In the genomic region with DNA sequence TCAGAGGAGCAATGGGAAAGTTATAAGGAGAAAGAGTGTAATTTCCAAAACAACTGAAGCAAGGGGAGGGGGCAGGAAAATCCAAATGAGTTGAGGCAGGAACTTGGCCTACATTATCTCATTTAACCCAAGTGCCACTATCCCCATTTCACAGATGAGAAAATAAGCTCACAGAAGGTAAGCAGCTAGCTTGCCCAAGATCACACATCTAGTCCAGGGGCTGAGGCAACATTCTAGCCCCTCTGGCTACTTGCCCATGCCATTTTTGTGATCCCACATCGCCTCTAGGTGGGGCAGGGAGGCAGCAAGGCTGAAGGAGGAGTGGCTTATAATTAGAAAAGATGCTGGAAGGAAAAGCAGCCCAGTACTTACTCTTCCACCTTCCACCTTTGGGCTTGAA, we compare ENCODE assay signal across 10 cellular contexts. TPM values are rescaled to one million over a fixed set of nuclear protein-coding genes. Genes with fewer than 3 reads are reported as not detected.
DNase-seq lines count a peak whose midpoint lies in the region; ATAC-seq, FAIRE-seq and TF ChIP-seq lines count a peak whose summit lies in the region.
"Had no signal": no experiment of that assay in that cellular context is flagged by ENCODE, and none has a peak within 500 bp of the region (broad histone marks: within the 10 kb centered on the region; RNA-seq: fewer than 3 reads in every experiment).

No MANE protein-coding gene starts in this region.

- H2AFZ ChIP-seq in MM.1S (ENCODE audit: low read length): no peak overlapping the region

- no peaks in the 10 kb centered on the region for H4K20me1 ChIP-seq in MM.1S (ENCODE audit: insufficient read depth, low read length)

- in situ Hi-C loops in astrocyte of the spinal cord (cut with HindIII; ENCODE audit: low sequenced_read_pairs): loop anchor here (10.0 kb wide), 1 partner anchor 89 kb away; a partner anchor contains a TSS

- no peak overlapping the region for H3K4me2 ChIP-seq in MM.1S (ENCODE audit: low read depth, low read length)

- DNase-seq in stimulated activated CD4-positive, alpha-beta T cell treated with anti-CD3 and anti-CD28 coated beads, Interleukin-15, amount 100 ng/mL, for 24 hours: peak; percentile 24
- no peak for DNase-seq in stimulated activated CD4-positive, alpha-beta T cell treated with anti-CD3 and anti-CD28 coated beads, Interleukin-2, amount 100 ng/mL, for 48 hours
- DNase-seq in MM.1S (no peak), astrocyte of the spinal cord (ENCODE audit: low read depth, low spot score) (no peak), urothelium cell line (ENCODE audit: low spot score) (peak; percentile 14), Right ventricle myocardium inferior (ENCODE audit: missing footprints) (no peak)
- no peak for DNase-seq in stimulated activated naive CD4-positive, alpha-beta T cell (lab: John Stamatoyannopoulos, UW)

- no peaks in the 10 kb centered on the region for H3K9me3 ChIP-seq in MM.1S (replicated peaks; ENCODE audit: insufficient read depth, low read length)
- H3K9me3 ChIP-seq: vagina had no signal

- H3K79me2 ChIP-seq in MM.1S (ENCODE audit: low read length): peaks cover 18% of the 10 kb centered on the region

- no peaks in the 10 kb centered on the region for H3K4me1 ChIP-seq in MM.1S (ENCODE audit: low read length)

- TF ChIP-seq CTCF in MM.1S (IDR thresholded peaks at IDR 0.05; ENCODE audit: low read length) (peak; percentile 21), astrocyte of the spinal cord (IDR thresholded peaks at IDR 0.05; ENCODE audit: low read depth, low read length) (peak; percentile 20)

- H3K4me3 ChIP-seq in MM.1S (ENCODE audit: low read length) (no peak overlapping the region), astrocyte of the spinal cord (ENCODE audit: low read depth, low read length) (no peak overlapping the region)
- H3K4me3 ChIP-seq: vagina had no signal

- ATAC-seq in HG02840 (IDR thresholded peaks at IDR 0.05; ENCODE audit: low FRiP score, unreplicated experiment) (no peak), Right ventricle myocardium inferior (no peak)

- no peak overlapping the region for H3K9ac ChIP-seq in MM.1S (ENCODE audit: low read length)

- peaks cover 7% of the 10 kb centered on the region for H3F3A ChIP-seq in MM.1S (ENCODE audit: insufficient read depth, low read length)

- no peaks in the 10 kb centered on the region for H3K27me3 ChIP-seq in MM.1S (replicated peaks; ENCODE audit: insufficient read depth, low read length)
- H3K27me3 ChIP-seq: vagina had no signal

- no peaks in the 10 kb centered on the region for H3K9me2 ChIP-seq in MM.1S (replicated peaks; ENCODE audit: insufficient read depth, low read length)

- H3K27ac ChIP-seq in MM.1S (ENCODE audit: low read length): no peak overlapping the region
- H3K27ac ChIP-seq: HL-60, vagina had no signal

- no peaks in the 10 kb centered on the region for H3K36me3 ChIP-seq in MM.1S (replicated peaks; ENCODE audit: insufficient read depth, low read length)
- H3K36me3 ChIP-seq: vagina had no signal

- intact Hi-C loops in Right ventricle myocardium inferior (cut with DNase I): loop anchor here (5.0 kb wide), 1 partner anchor 91 kb away; a partner anchor contains a TSS

- FAIRE-seq in urothelium cell line (lab: Jason Lieb, UNC): no peak

RNA-seq across cellular contexts. Expression of a gene that starts 2.6 kb away (rescaled TPM):
- 21.1 TPM for total RNA-seq in Right ventricle myocardium inferior

RNA-seq across cellular contexts. Expression of a gene that starts 39.5 kb away (rescaled TPM):
- 1.6 TPM for total RNA-seq in Right ventricle myocardium inferior

Comparison
In these comparisons a context has a peak if more than half of its experiments do, and no peak if none do; other contexts are left out.
1. DNase-seq: peak in stimulated activated CD4-positive, alpha-beta T cell treated with anti-CD3 and anti-CD28 coated beads, Interleukin-15, amount 100 ng/mL, for 24 hours (single experiment) and urothelium cell line (single experiment); none in stimulated activated CD4-positive, alpha-beta T cell treated with anti-CD3 and anti-CD28 coated beads, Interleukin-2, amount 100 ng/mL, for 48 hours (0 of 2), MM.1S (single experiment), astrocyte of the spinal cord (single experiment), Right ventricle myocardium inferior (single experiment) and stimulated activated naive CD4-positive, alpha-beta T cell (0 of 6).